In the genomic region with DNA sequence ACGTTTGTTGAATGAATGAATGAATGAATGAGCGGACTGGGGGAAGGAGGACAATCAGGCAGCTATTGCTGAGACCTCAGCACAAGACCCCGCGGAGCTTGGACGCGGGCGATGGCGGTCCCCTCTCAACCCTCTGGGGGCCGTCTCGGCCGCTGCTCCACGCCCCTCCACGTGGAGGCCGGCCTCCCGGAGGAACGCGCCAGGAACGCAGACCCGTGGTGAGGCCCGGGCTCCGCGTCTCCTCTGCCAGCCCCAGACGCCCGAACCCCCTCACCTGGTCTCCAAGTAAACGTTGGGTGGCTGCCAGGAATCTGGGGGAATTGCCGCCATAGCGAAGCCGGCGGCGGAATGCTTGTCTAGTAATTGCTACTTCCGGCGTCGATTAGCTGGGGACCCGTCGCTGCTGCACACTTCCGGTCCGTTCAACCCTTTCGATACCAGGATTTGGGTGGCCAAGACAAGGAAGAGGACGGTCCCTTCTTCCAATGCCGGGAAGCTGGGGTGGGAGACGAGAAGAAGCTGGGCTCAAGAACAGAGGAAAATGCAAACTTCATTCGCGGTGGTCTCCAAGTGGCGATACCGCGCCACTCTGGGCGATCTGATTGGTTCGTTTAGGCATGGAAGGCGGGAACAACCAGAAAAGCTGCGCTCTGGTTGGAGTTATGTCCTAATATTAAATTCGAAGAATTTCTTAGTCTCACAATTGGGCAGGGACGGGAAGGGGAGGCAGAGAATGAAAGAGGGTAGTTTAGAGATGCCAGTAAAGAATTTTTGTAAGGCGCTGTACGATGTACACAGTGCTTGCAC, we compare ENCODE assay signal across 8 cellular contexts. TPM values are rescaled to one million over a fixed set of nuclear protein-coding genes. Genes with fewer than 3 reads are reported as not detected.
DNase-seq lines count a peak whose midpoint lies in the region; ATAC-seq and TF ChIP-seq lines count a peak whose summit lies in the region.

A gene (minus strand): TSS at position 361 of the 807 bp plus-strand sequence. CDS start 31 bp downstream, at position 330.

- no peaks in the 10 kb centered on the region for H3K9me3 ChIP-seq in PC-9 (ENCODE audit: insufficient read depth, low read depth)
- no peaks in the 10 kb centered on the region for H3K9me3 ChIP-seq in mucosa of rectum (ENCODE audit: control insufficient read depth in 2 of 2, low read length in 2 of 2)

- peak within 1 kb of the TSS; percentile 90 to 99 for H3K9ac ChIP-seq in mucosa of rectum (ENCODE audit: low read depth in 1 of 2, low read length in 2 of 2)

- H3K27me3 ChIP-seq in PC-9 (ENCODE audit: insufficient read depth, low read depth) (no peaks in the 10 kb centered on the region), mucosa of rectum (ENCODE audit: control insufficient read depth in 2 of 2, insufficient read depth in 2 of 2, low read length in 2 of 2) (no peaks in the 10 kb centered on the region)

- peaks cover 13 to 22% (median 13%) of the 10 kb centered on the region in 3 donors for H3K4me1 Mint-ChIP-seq in IgD-negative memory B cell

- H3K27me3 Mint-ChIP-seq in IgD-negative memory B cell, result peaks cover 6% of the 10 kb centered on the region

- H3K9me2 ChIP-seq in PC-9 (ENCODE audit: insufficient read depth), result no peaks in the 10 kb centered on the region

- TF ChIP-seq POLR2A in erythroblast (IDR thresholded peaks at IDR 0.05; ENCODE audit: low read length), result peak; percentile 75

- peak within 1 kb of the TSS; percentile 70 to 99 (median 98) for H3K27ac Mint-ChIP-seq in IgD-negative memory B cell

- no TSS peak for BruUV-seq in PC-9 (replicated peaks; lab: Mats Ljungman, UMichigan)

- H4K20me1 ChIP-seq in PC-9 (ENCODE audit: insufficient read depth), result no peaks in the 10 kb centered on the region

- peak within 1 kb of the TSS; percentile 88 for H2AFZ ChIP-seq in PC-9

- DNase-seq in DMS 273 (lab: John Stamatoyannopoulos, UW; ENCODE audit: unreplicated experiment) (peak; percentile 98), PC-9 (peak; percentile 79 to 81), erythroblast (lab: John Stamatoyannopoulos, UW) (peak; percentile 96 to 97)
- peak; percentile 87 for DNase-seq in activated T-cell treated with anti-CD3 and anti-CD28 coated beads, Interleukin-2, amount 50 U/mL, for 1 hour
- peak; percentile 87 for DNase-seq in stimulated activated CD8-positive, alpha-beta memory T cell treated with anti-CD3 and anti-CD28 coated beads, Interleukin-4, amount 100 ng/mL, for 48 hours

- H3K4me3 Mint-ChIP-seq in IgD-negative memory B cell, result peak within 1 kb of the TSS; percentile 94 to 100 (median 100)

- no peaks in the 10 kb centered on the region for H3K9me3 Mint-ChIP-seq in IgD-negative memory B cell

- H3F3A ChIP-seq in PC-9 (ENCODE audit: insufficient read depth, low read depth), result peaks cover 5% of the 10 kb centered on the region; the same call in 1 of the 2 replicates

- peaks cover 19% of the 10 kb centered on the region for H3K4me1 ChIP-seq in PC-9 (replicated peaks; ENCODE audit: insufficient read depth)
- peaks cover 5 to 15% of the 10 kb centered on the region in 2 donors for H3K4me1 ChIP-seq in mucosa of rectum (ENCODE audit: control insufficient read depth in 2 of 2, insufficient read depth in 2 of 2, low read length in 2 of 2)

- CTCF ChIA-PET in PC-9 (lab: Charles Lee), result interaction anchor here (0.7 to 2.8 kb wide), 5 partner anchors 11 to 336 kb away, joined by 3 to 9 read pairs (median 4); no protein-coding TSS in a partner anchor

- peaks cover 22% of the 10 kb centered on the region for H3K79me2 ChIP-seq in PC-9 (ENCODE audit: low read depth)

- H3K4me2 ChIP-seq in PC-9, result peak within 1 kb of the TSS; percentile 93

- H3K4me3 ChIP-seq in PC-9, result peak within 1 kb of the TSS; percentile 78
- peak within 1 kb of the TSS; percentile 90 to 100 for H3K4me3 ChIP-seq in mucosa of rectum (ENCODE audit: low read length in 2 of 2)

- ATAC-seq in GM21526 (IDR thresholded peaks at IDR 0.05; ENCODE audit: low FRiP score, unreplicated experiment), result peak; percentile 72

- intact Hi-C loops in PC-9 (cut with micrococcal nuclease; ENCODE audit: unreplicated experiment), result loop anchor here (1.0 to 5.0 kb wide), 2 partner anchors 11 to 143 kb away; a partner anchor contains a TSS

- no peak for TF ChIP-seq CTCF in PC-9 (conservative IDR thresholded peaks at IDR 0.05)

- H3K27ac ChIP-seq in PC-9, result peak within 1 kb of the TSS; percentile 81
- peak within 1 kb of the TSS; percentile 81 to 87 for H3K27ac ChIP-seq in mucosa of rectum (ENCODE audit: low read depth in 2 of 2, low read length in 2 of 2)

- POLR2A ChIA-PET in PC-9 (lab: Charles Lee; ENCODE audit: unreplicated experiment), result interaction anchor here (0.6 to 1.1 kb wide), 7 partner anchors 15 to 1640 kb away, joined by 3 to 7 read pairs (median 5); no protein-coding TSS in a partner anchor

- 0 out of 2 replicates have a peak, but pooled peaks cover 11% of the 10 kb centered on the region for H3K36me3 ChIP-seq in PC-9 (ENCODE audit: low read depth)
- H3K36me3 ChIP-seq in mucosa of rectum (ENCODE audit: control insufficient read depth in 2 of 2, insufficient read depth in 2 of 2, low read length in 2 of 2), result no peaks in the 10 kb centered on the region

- no peaks in the 10 kb centered on the region for H3K36me3 Mint-ChIP-seq in IgD-negative memory B cell

RNA-seq across cellular contexts. Expression of the gene that starts here (rescaled TPM):
- polyA plus RNA-seq in IgD-negative memory B cell, result 14.7 TPM
- total RNA-seq in PC-9 (2021), result 19.0 and 28.4 TPM in 2 replicates

Comparison
In these comparisons a context has a peak if more than half of its experiments do, and no peak if none do; other contexts are left out.
1. Peak in every context shown above with its lines: DNase-seq, ATAC-seq, H3K4me3 ChIP-seq and H3K27ac ChIP-seq.